ENCODE assay signal across 8 cellular contexts in the genomic region with DNA sequence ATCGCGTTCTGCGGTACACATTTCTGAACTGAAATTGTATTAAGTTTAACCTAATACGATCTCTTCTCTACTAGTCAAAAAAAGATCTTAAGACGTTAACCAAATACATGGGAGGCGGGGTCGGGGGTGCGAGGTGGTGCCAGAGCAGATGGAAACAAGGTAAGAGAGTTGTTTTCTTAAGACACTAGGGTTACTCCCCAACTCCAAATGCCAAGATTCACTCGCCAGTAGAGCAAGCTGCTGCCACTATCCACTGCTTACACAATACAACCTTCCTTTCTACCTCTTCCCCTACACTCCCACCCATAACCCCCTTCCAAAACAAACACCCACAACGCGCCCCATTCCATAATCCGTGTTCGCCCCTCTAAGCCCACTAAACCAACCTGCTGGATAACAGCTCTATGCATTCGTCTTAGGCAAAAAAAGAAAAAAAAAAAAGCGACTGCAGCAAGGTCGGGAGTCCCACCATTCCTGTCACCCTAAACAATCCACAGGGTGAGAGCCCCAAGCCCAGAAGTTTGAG. TPM values are rescaled to one million over a fixed set of nuclear protein-coding genes. Genes with fewer than 3 reads are reported as not detected.
DNase-seq lines count a peak whose midpoint lies in the region; TF ChIP-seq lines count a peak whose summit lies in the region.

No MANE protein-coding gene starts in this region.

- no peaks in the 10 kb centered on the region for H3K9me3 Mint-ChIP-seq in activated naive CD4-positive, alpha-beta T cell treated with anti-CD3 and anti-CD28 coated beads, Interleukin-2, amount 50 U/mL, for 24 hours

- H3K79me2 ChIP-seq in Karpas-422 (ENCODE audit: low read length) (peaks cover 59% of the 10 kb centered on the region), hepatocyte (peaks cover 53% of the 10 kb centered on the region)

- H3K4me2 ChIP-seq in Karpas-422 (ENCODE audit: low read depth, low read length, poor library complexity, severe bottlenecking) (peak overlapping the region; percentile 96), hepatocyte (peak overlapping the region; percentile 89), skeletal muscle satellite cell (ENCODE audit: low read length) (peak overlapping the region; percentile 88)

- H3K9me2 ChIP-seq in Karpas-422 (replicated peaks; ENCODE audit: insufficient read depth, low read length) (no peaks in the 10 kb centered on the region), hepatocyte (replicated peaks; ENCODE audit: insufficient read depth) (no peaks in the 10 kb centered on the region)

- WGBS in hepatocyte (ENCODE audit: low lambda C conversion rate, missing lambda C conversion rate): 8% methylated on average over 16 of the region's 16 CpGs

- no peak for TF ChIP-seq CTCF in hepatocyte (IDR thresholded peaks at IDR 0.05; ENCODE audit: poor library complexity)

- H3K27me3 ChIP-seq in Karpas-422 (ENCODE audit: low read length) (no peaks in the 10 kb centered on the region), hepatocyte (no peaks in the 10 kb centered on the region), skeletal muscle satellite cell (ENCODE audit: control insufficient read depth, insufficient read depth, low read length) (peaks cover 6% of the 10 kb centered on the region)

- peak overlapping the region; percentile 39 for H3K27ac ChIP-seq in Karpas-422 (ENCODE audit: low read length)
- peak overlapping the region; percentile 35 for H3K27ac ChIP-seq in hepatocyte

- peak overlapping the region; percentile 97 for H3K4me3 Mint-ChIP-seq in activated naive CD4-positive, alpha-beta T cell treated with anti-CD3 and anti-CD28 coated beads, Interleukin-2, amount 50 U/mL, for 24 hours

- H3K27ac Mint-ChIP-seq in activated naive CD4-positive, alpha-beta T cell treated with anti-CD3 and anti-CD28 coated beads, Interleukin-2, amount 50 U/mL, for 24 hours: peak overlapping the region; percentile 81

- H3K4me1 Mint-ChIP-seq in activated naive CD4-positive, alpha-beta T cell treated with anti-CD3 and anti-CD28 coated beads, Interleukin-2, amount 50 U/mL, for 24 hours: peaks cover 30% of the 10 kb centered on the region

- H4K20me1 ChIP-seq in Karpas-422 (ENCODE audit: insufficient read depth, low read depth, low read length) (peaks cover 5% of the 10 kb centered on the region; the same call in 1 of the 2 replicates), hepatocyte (ENCODE audit: insufficient read depth, poor library complexity, severe bottlenecking) (peaks cover 42% of the 10 kb centered on the region)

- H2AFZ ChIP-seq in Karpas-422 (ENCODE audit: low read length): no peak overlapping the region
- H2AFZ ChIP-seq in hepatocyte: peak overlapping the region; percentile 95

- H3K4me3 ChIP-seq in Karpas-422 (ENCODE audit: low read length) (peak overlapping the region; percentile 86), hepatocyte (peak overlapping the region; percentile 85), skeletal muscle satellite cell (ENCODE audit: low read length) (peak overlapping the region; percentile 92)

- H3K4me1 ChIP-seq in Karpas-422 (ENCODE audit: low read length) (peaks cover 54% of the 10 kb centered on the region), hepatocyte (ENCODE audit: insufficient read depth) (peaks cover 6% of the 10 kb centered on the region), skeletal muscle satellite cell (ENCODE audit: control insufficient read depth, insufficient read depth, low read length) (no peaks in the 10 kb centered on the region)

- DNase-seq in Daoy (ENCODE audit: low read depth): peak; percentile 3
- peak; percentile 65 for DNase-seq in Karpas-422
- DNase-seq in hepatocyte (ENCODE audit: low spot score): peak; percentile 8
- DNase-seq in occipital lobe (lab: John Stamatoyannopoulos, UW): no peak
- no peak for DNase-seq in GOT3 (lab: John Stamatoyannopoulos, UW)
- DNase-seq in kidney glomerular epithelial cell (lab: John Stamatoyannopoulos, UW): no peak

- H3K36me3 ChIP-seq in Karpas-422 (ENCODE audit: insufficient read depth, low read length) (0 out of 2 replicates have a peak, but pooled peaks cover 3% of the 10 kb centered on the region), hepatocyte (replicated peaks; ENCODE audit: insufficient read depth, low read depth) (no peaks in the 10 kb centered on the region), skeletal muscle satellite cell (ENCODE audit: insufficient read depth, low read length) (no peaks in the 10 kb centered on the region)

- H3K36me3 Mint-ChIP-seq in activated naive CD4-positive, alpha-beta T cell treated with anti-CD3 and anti-CD28 coated beads, Interleukin-2, amount 50 U/mL, for 24 hours: no peaks in the 10 kb centered on the region

- peaks cover 8% of the 10 kb centered on the region for H3K27me3 Mint-ChIP-seq in activated naive CD4-positive, alpha-beta T cell treated with anti-CD3 and anti-CD28 coated beads, Interleukin-2, amount 50 U/mL, for 24 hours

- H3K9ac ChIP-seq in Karpas-422 (ENCODE audit: low read length) (peak overlapping the region; percentile 92), skeletal muscle satellite cell (ENCODE audit: low read depth, low read length) (peak overlapping the region; percentile 88)

- H3K9me3 ChIP-seq in Karpas-422 (ENCODE audit: low read length): no peaks in the 10 kb centered on the region
- no peaks in the 10 kb centered on the region for H3K9me3 ChIP-seq in hepatocyte (ENCODE audit: low read depth)
- H3K9me3 ChIP-seq in skeletal muscle satellite cell (replicated peaks; ENCODE audit: low read length): no peaks in the 10 kb centered on the region

RNA-seq across cellular contexts. Expression of gene LCORL, which starts 1.3 kb away (rescaled TPM):
- 21.6 and 22.2 TPM in 2 replicates for total RNA-seq in Daoy (2014; rRNA removed; shearing (Covaris generic))
- total RNA-seq in Karpas-422 (2014; rRNA removed; shearing (Covaris generic); ENCODE audit: low replicate concordance): 33.1 and 50.1 TPM in 2 replicates
- total RNA-seq in hepatocyte (19.6 and 29.1 TPM in 2 replicates), occipital lobe (71.4 TPM)
- 9.4 and 12.6 TPM in 2 replicates for polyA plus RNA-seq in hepatocyte
- 5.9 and 13.2 TPM in 2 replicates for total RNA-seq in skeletal muscle satellite cell (2012; rRNA removed)

Comparison
In these comparisons a context has a peak if more than half of its experiments do, and no peak if none do; other contexts are left out.
1. DNase-seq: peak in Daoy (single experiment), Karpas-422 (single experiment) and hepatocyte (single experiment); none in occipital lobe (single experiment), GOT3 (single experiment) and kidney glomerular epithelial cell (single experiment).
2. Peak in every context shown above with its lines, with median percentiles within 50 percentile points of each other: H3K4me2 ChIP-seq and H3K4me3 ChIP-seq.